Comparison of ENCODE assay signal across 27 cellular contexts in genomic region chr1:115726570-115726969, GRCh38. TPM values are rescaled to one million over a fixed set of nuclear protein-coding genes. Genes with fewer than 3 reads are reported as not detected.
"Had no signal": no experiment of that assay in that cellular context is flagged by ENCODE, and none has a peak within 500 bp of the region (broad histone marks: within the 10 kb centered on the region; RNA-seq: fewer than 3 reads in every experiment).

No MANE protein-coding gene starts in this region.

- FAIRE-seq: endometrium had no signal

- H3K9me3 Mint-ChIP-seq: activated naive CD4-positive, alpha-beta T cell treated with anti-CD3 and anti-CD28 coated beads, Interleukin-2, amount 50 U/mL, for 24 hours; activated T-helper 1 cell treated with anti-CD3 and anti-CD28 coated beads, Interleukin-12 subunit alpha, Interleukin-12 subunit beta, Interleukin-2, Interleukin-4 antibody, amounts not matched to agents 30 ng/mL and 10 ng/mL and 1 ng/mL, durations not matched to agents 14 hours and 24 hours and 36 hours; dendritic cell treated with granulocyte-macrophage colony-stimulating factor and Interleukin-4, amounts not matched to agents 40 ng/mL and 50 ng/mL, for 4 days; stimulated activated effector memory CD8-positive, alpha-beta T cell treated with anti-CD3 and anti-CD28 coated beads, Interleukin-12 subunit alpha, Interleukin-12 subunit beta, amount 100 ng/mL, for 72 hours; stimulated activated naive CD8-positive, alpha-beta T cell treated with anti-CD3 and anti-CD28 coated beads, Interleukin-15, amount 100 ng/mL, for 72 hours; T-cell; T-helper 2 cell treated with Interferon-gamma antibody and Interleukin-4, amounts not matched to agents 5 μg/mL and 100 μg/mL, for 36 hours; type B pancreatic cell had no signal

- H3K36me3 Mint-ChIP-seq: activated naive CD4-positive, alpha-beta T cell treated with anti-CD3 and anti-CD28 coated beads, Interleukin-2, amount 50 U/mL, for 24 hours; brain; stimulated activated effector memory CD8-positive, alpha-beta T cell treated with anti-CD3 and anti-CD28 coated beads, Interleukin-12 subunit alpha, Interleukin-12 subunit beta, amount 100 ng/mL, for 72 hours; T-cell; type B pancreatic cell had no signal

- H3K4me3 Mint-ChIP-seq: activated CD8-positive, alpha-beta T cell treated with anti-CD3 and anti-CD28 coated beads, Interleukin-2, amount 10 ng/mL, durations not matched to agents 7 days and 5 days; activated naive CD4-positive, alpha-beta T cell treated with anti-CD3 and anti-CD28 coated beads, Interleukin-2, amount 50 U/mL, for 24 hours; activated T-helper 1 cell treated with anti-CD3 and anti-CD28 coated beads, Interleukin-12 subunit alpha, Interleukin-12 subunit beta, Interleukin-2, Interleukin-4 antibody, amounts not matched to agents 30 ng/mL and 10 ng/mL and 1 ng/mL, durations not matched to agents 14 hours and 24 hours and 36 hours; brain; dendritic cell treated with granulocyte-macrophage colony-stimulating factor and Interleukin-4, amounts not matched to agents 40 ng/mL and 50 ng/mL, for 4 days; stimulated activated effector memory CD8-positive, alpha-beta T cell treated with anti-CD3 and anti-CD28 coated beads, Interleukin-12 subunit alpha, Interleukin-12 subunit beta, amount 100 ng/mL, for 72 hours; stimulated activated naive CD8-positive, alpha-beta T cell treated with anti-CD3 and anti-CD28 coated beads, Interleukin-15, amount 100 ng/mL, for 72 hours; T-cell; T-helper 2 cell treated with Interferon-gamma antibody and Interleukin-4, amounts not matched to agents 5 μg/mL and 100 μg/mL, for 36 hours; type B pancreatic cell had no signal

- H3K4me1 Mint-ChIP-seq: activated naive CD4-positive, alpha-beta T cell treated with anti-CD3 and anti-CD28 coated beads, Interleukin-2, amount 50 U/mL, for 24 hours; stimulated activated effector memory CD8-positive, alpha-beta T cell treated with anti-CD3 and anti-CD28 coated beads, Interleukin-12 subunit alpha, Interleukin-12 subunit beta, amount 100 ng/mL, for 72 hours; stimulated activated naive CD8-positive, alpha-beta T cell treated with anti-CD3 and anti-CD28 coated beads, Interleukin-15, amount 100 ng/mL, for 72 hours; T-cell had no signal

- H3K9me3 ChIP-seq: mucosa of descending colon had no signal

- H3K27me3 Mint-ChIP-seq: dendritic cell treated with granulocyte-macrophage colony-stimulating factor and Interleukin-4, amounts not matched to agents 40 ng/mL and 50 ng/mL, for 4 days; stimulated activated naive CD8-positive, alpha-beta T cell treated with anti-CD3 and anti-CD28 coated beads, Interleukin-15, amount 100 ng/mL, for 72 hours; type B pancreatic cell had no signal

- DNase-seq: activated CD4-positive, alpha-beta T cell treated with anti-CD3 and anti-CD28 coated beads, Interleukin-2, amount 50 U/mL, for 1 hour; activated CD4-positive, CD25-positive, alpha-beta regulatory T cell treated with anti-CD3 and anti-CD28 coated beads, Interleukin-2, amount 50 U/mL, for 72 hours; activated CD8-positive, alpha-beta T cell treated with anti-CD3 and anti-CD28 coated beads, Interleukin-2, amount 10 ng/mL, durations not matched to agents 7 days and 5 days; activated gamma-delta T cell; aorta; effector CD4-positive, alpha-beta T cell; erythroblast; foreskin melanocyte; glutamatergic neuron; islet precursor cell; left cardiac atrium; mesendoderm; mucosa of descending colon; retina; stimulated activated CD4-positive, alpha-beta T cell treated with anti-CD3 and anti-CD28 coated beads, Interleukin-12 subunit alpha, Interleukin-12 subunit beta, amount 100 ng/mL, for 4 hours; stimulated activated naive CD8-positive, alpha-beta T cell treated with anti-CD3 and anti-CD28 coated beads, Interleukin-15, amount 100 ng/mL, for 72 hours; T-cell had no signal

- H3K4me3 ChIP-seq: mucosa of descending colon had no signal

- ATAC-seq: activated CD8-positive, alpha-beta T cell treated with anti-CD3 and anti-CD28 coated beads, Interleukin-2, amount 10 ng/mL, durations not matched to agents 7 days and 5 days; left cardiac atrium; stimulated activated effector memory CD8-positive, alpha-beta T cell treated with anti-CD3 and anti-CD28 coated beads, Interleukin-12 subunit alpha, Interleukin-12 subunit beta, amount 100 ng/mL, for 72 hours; stimulated activated naive CD8-positive, alpha-beta T cell treated with anti-CD3 and anti-CD28 coated beads, Interleukin-15, amount 100 ng/mL, for 72 hours; T-cell had no signal

- H3K27ac Mint-ChIP-seq: activated CD8-positive, alpha-beta T cell treated with anti-CD3 and anti-CD28 coated beads, Interleukin-2, amount 10 ng/mL, durations not matched to agents 7 days and 5 days; activated naive CD4-positive, alpha-beta T cell treated with anti-CD3 and anti-CD28 coated beads, Interleukin-2, amount 50 U/mL, for 24 hours; activated T-helper 1 cell treated with anti-CD3 and anti-CD28 coated beads, Interleukin-12 subunit alpha, Interleukin-12 subunit beta, Interleukin-2, Interleukin-4 antibody, amounts not matched to agents 30 ng/mL and 10 ng/mL and 1 ng/mL, durations not matched to agents 14 hours and 24 hours and 36 hours; stimulated activated effector memory CD8-positive, alpha-beta T cell treated with anti-CD3 and anti-CD28 coated beads, Interleukin-12 subunit alpha, Interleukin-12 subunit beta, amount 100 ng/mL, for 72 hours; stimulated activated naive CD8-positive, alpha-beta T cell treated with anti-CD3 and anti-CD28 coated beads, Interleukin-15, amount 100 ng/mL, for 72 hours; T-cell; T-helper 2 cell treated with Interferon-gamma antibody and Interleukin-4, amounts not matched to agents 5 μg/mL and 100 μg/mL, for 36 hours; type B pancreatic cell had no signal

RNA-seq across cellular contexts. Expression of gene CASQ2, which starts 41.9 kb away (rescaled TPM):
- total RNA-seq: activated CD8-positive, alpha-beta T cell treated with anti-CD3 and anti-CD28 coated beads, Interleukin-2, amount 10 ng/mL, durations not matched to agents 7 days and 5 days; activated T-helper 1 cell treated with anti-CD3 and anti-CD28 coated beads, Interleukin-12 subunit alpha, Interleukin-12 subunit beta, Interleukin-2, Interleukin-4 antibody, amounts not matched to agents 30 ng/mL and 10 ng/mL and 1 ng/mL, durations not matched to agents 14 hours and 24 hours and 36 hours; chondrocyte; osteoblast; T-cell had no signal
